ENCODE assay signal across 1 cellular context in the genomic region with DNA sequence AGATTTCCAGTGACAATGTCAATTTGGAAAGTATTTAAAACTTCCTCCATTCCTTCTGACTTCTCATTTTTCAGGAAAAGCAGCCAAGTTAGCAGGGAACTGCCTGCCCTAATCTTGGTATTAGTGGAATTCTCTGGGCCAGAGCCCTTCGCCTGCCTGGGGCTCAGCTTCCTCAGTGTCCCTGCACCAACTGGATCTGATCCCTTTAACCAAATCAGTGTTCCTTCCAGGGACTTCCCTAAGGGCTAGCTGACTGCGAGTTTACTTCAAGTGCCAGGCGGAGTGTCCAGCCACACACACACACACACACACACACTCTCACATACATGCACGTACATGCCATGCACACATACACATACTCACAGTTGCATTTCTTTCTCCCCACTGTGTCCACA.
TF ChIP-seq lines count a peak whose summit lies in the region.

No MANE protein-coding gene starts in this region.

TF ChIP-seq in SK-N-SH, 30 proteins besides CTCF, POLR2A, EP300 and RAD21 (continued from another document):
- no peak for TF ChIP-seq USF2 (IDR thresholded peaks at IDR 0.05; ENCODE audit: borderline replicate concordance, low read depth, low read length)
- no peak for TF ChIP-seq CHD2 (IDR thresholded peaks at IDR 0.05; ENCODE audit: low read length, partially characterized antibody)
- TF ChIP-seq REST (IDR thresholded peaks at IDR 0.05; ENCODE audit: low read depth, low read length) = no peak
- TF ChIP-seq NRF1 (IDR thresholded peaks at IDR 0.05; ENCODE audit: low read depth, low read length) = no peak
- no peak for TF ChIP-seq TCF12 (IDR thresholded peaks at IDR 0.05)
- TF ChIP-seq EZH2phosphoT487 (IDR thresholded peaks at IDR 0.05; ENCODE audit: borderline replicate concordance, low read depth) = no peak
- TF ChIP-seq ELF1 (IDR thresholded peaks at IDR 0.05) = no peak
- TF ChIP-seq POLR2AphosphoS5 (IDR thresholded peaks at IDR 0.05; ENCODE audit: low read depth, low read length) = no peak
- no peak for TF ChIP-seq FOXJ3 (CRISPR knock-in tag; IDR thresholded peaks at IDR 0.05)
- TF ChIP-seq, protein P1, sequence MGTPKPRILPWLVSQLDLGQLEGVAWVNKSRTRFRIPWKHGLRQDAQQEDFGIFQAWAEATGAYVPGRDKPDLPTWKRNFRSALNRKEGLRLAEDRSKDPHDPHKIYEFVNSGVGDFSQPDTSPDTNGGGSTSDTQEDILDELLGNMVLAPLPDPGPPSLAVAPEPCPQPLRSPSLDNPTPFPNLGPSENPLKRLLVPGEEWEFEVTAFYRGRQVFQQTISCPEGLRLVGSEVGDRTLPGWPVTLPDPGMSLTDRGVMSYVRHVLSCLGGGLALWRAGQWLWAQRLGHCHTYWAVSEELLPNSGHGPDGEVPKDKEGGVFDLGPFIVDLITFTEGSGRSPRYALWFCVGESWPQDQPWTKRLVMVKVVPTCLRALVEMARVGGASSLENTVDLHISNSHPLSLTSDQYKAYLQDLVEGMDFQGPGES (IDR thresholded peaks at IDR 0.05; ENCODE audit: low read depth, low read length) = no peak
- no peak for TF ChIP-seq GABPA (IDR thresholded peaks at IDR 0.05; ENCODE audit: low read depth)
- TF ChIP-seq RCOR1 (IDR thresholded peaks at IDR 0.05; ENCODE audit: low read length) = no peak
- TF ChIP-seq RFX5 (IDR thresholded peaks at IDR 0.05; ENCODE audit: low read length) = no peak
